19 cellular contexts compared by ENCODE assay signal in genomic region chr20:17872434-17872833, GRCh38.
DNase-seq lines count a peak whose midpoint lies in the region; ATAC-seq and TF ChIP-seq lines count a peak whose summit lies in the region.
"Had no signal": no experiment of that assay in that cellular context is flagged by ENCODE, and none has a peak within 500 bp of the region (broad histone marks: within the 10 kb centered on the region; RNA-seq: fewer than 3 reads in every experiment).

No MANE protein-coding gene starts in this region.

- H3K79me2 ChIP-seq in OCI-LY7 (ENCODE audit: insufficient read depth, low read depth, low read length) = no peaks in the 10 kb centered on the region

- no peak for DNase-seq in activated CD8-positive, alpha-beta memory T cell treated with anti-CD3 and anti-CD28 coated beads, Interleukin-2, amount 10 ng/mL, durations not matched to agents 7 days and 5 days
- DNase-seq in activated CD8-positive, alpha-beta memory T cell treated with anti-CD3 and anti-CD28 coated beads, Interleukin-2, amount 50 U/mL, for 4 hours = no peak
- DNase-seq in OCI-LY7 (ENCODE audit: low spot score) (no peak), endodermal cell (peak; percentile 63), stomach (no peak), left lung (no peak), ecto neural progenitor cell (ENCODE audit: low spot score) (no peak)
- DNase-seq in stimulated activated CD4-positive, alpha-beta T cell treated with anti-CD3 and anti-CD28 coated beads, Interleukin-4, amount 100 ng/mL, for 4 hours = no peak
- DNase-seq: dorsolateral prefrontal cortex, H7, hypothalamus, islet precursor cell, lower lobe of right lung, NCI-H1436 treated with DMSO at 0.1 percent for 48 hours, nucleus accumbens, SHP77, SW 1271 had no signal

- peaks cover 11% of the 10 kb centered on the region for H3K4me1 ChIP-seq in OCI-LY7 (ENCODE audit: insufficient read depth, low read length, poor library complexity, severe bottlenecking)
- H3K4me1 ChIP-seq in endodermal cell (ENCODE audit: control insufficient read depth, insufficient read depth, low read length) = peaks cover 5% of the 10 kb centered on the region
- H3K4me1 ChIP-seq in stomach = peaks cover 32 to 67% (median 50%) of the 10 kb centered on the region in 4 donors
- peaks cover 30% of the 10 kb centered on the region in 2 donors for H3K4me1 ChIP-seq in left lung

- TF ChIP-seq CTCF in OCI-LY7 (conservative IDR thresholded peaks at IDR 0.05; ENCODE audit: low read length) = no peak
- TF ChIP-seq CTCF in endodermal cell (conservative IDR thresholded peaks at IDR 0.05) = no peak
- no peak for TF ChIP-seq CTCF in stomach (IDR thresholded peaks at IDR 0.05)
- no peak for TF ChIP-seq CTCF in left lung (IDR thresholded peaks at IDR 0.05)

- H3K9me3 Mint-ChIP-seq in activated CD8-positive, alpha-beta memory T cell treated with anti-CD3 and anti-CD28 coated beads, Interleukin-2, amount 10 ng/mL, durations not matched to agents 7 days and 5 days (ENCODE audit: low read depth) = no peaks in the 10 kb centered on the region
- no peaks in the 10 kb centered on the region for H3K9me3 Mint-ChIP-seq in endodermal cell

- no peaks in the 10 kb centered on the region for H4K20me1 ChIP-seq in OCI-LY7 (ENCODE audit: insufficient read depth, low read length)

- peaks cover 37% of the 10 kb centered on the region for H3K27me3 Mint-ChIP-seq in activated CD8-positive, alpha-beta memory T cell treated with anti-CD3 and anti-CD28 coated beads, Interleukin-2, amount 10 ng/mL, durations not matched to agents 7 days and 5 days
- no peaks in the 10 kb centered on the region for H3K27me3 Mint-ChIP-seq in endodermal cell (ENCODE audit: insufficient read depth)

- CTCF ChIA-PET in activated CD8-positive, alpha-beta memory T cell treated with anti-CD3 and anti-CD28 coated beads, Interleukin-2, amount 10 ng/mL, durations not matched to agents 7 days and 5 days (lab: Charles Lee) = interaction anchor here (1.1 kb wide), 1 partner anchor 190 kb away, joined by 3 read pairs; the partner anchor contains the start of gene RRBP1
- CTCF ChIA-PET in OCI-LY7 (lab: Charles Lee; ENCODE audit: unreplicated experiment) = no interaction called here

- no TSS peak for BruUV-seq in OCI-LY7 (replicated peaks; lab: Mats Ljungman, UMichigan)

- no peak for TF ChIP-seq POLR2A in stomach (IDR thresholded peaks at IDR 0.05)

- peaks cover 16% of the 10 kb centered on the region for H3K4me1 Mint-ChIP-seq in activated CD8-positive, alpha-beta memory T cell treated with anti-CD3 and anti-CD28 coated beads, Interleukin-2, amount 10 ng/mL, durations not matched to agents 7 days and 5 days
- H3K4me1 Mint-ChIP-seq in endodermal cell = peaks cover 41% of the 10 kb centered on the region

- POLR2A ChIA-PET in OCI-LY7 (lab: Charles Lee) = interaction anchor here (0.7 to 1.7 kb wide), 3 partner anchors 15 to 228 kb away, joined by 3 to 5 read pairs (median 4); no protein-coding TSS in a partner anchor

- H3K9me3 ChIP-seq in OCI-LY7 (ENCODE audit: low read length) = no peaks in the 10 kb centered on the region
- H3K9me3 ChIP-seq in endodermal cell (ENCODE audit: control insufficient read depth, low read length) = no peaks in the 10 kb centered on the region
- H3K9me3 ChIP-seq in stomach = no peaks in the 10 kb centered on the region
- H3K9me3 ChIP-seq in left lung = no peaks in the 10 kb centered on the region
- H3K9me3 ChIP-seq: lower lobe of right lung, thoracic aorta had no signal

- peak overlapping the region; percentile 12; the same call in 1 of the 2 replicates for H3K4me2 ChIP-seq in OCI-LY7 (ENCODE audit: low read length)

- H3K27me3 ChIP-seq in endodermal cell (ENCODE audit: control insufficient read depth, insufficient read depth, low read length, poor library complexity, severe bottlenecking) = no peaks in the 10 kb centered on the region
- H3K27me3 ChIP-seq in stomach = no peaks in the 10 kb centered on the region
- no peaks in the 10 kb centered on the region for H3K27me3 ChIP-seq in left lung

- peak; percentile 27 for ATAC-seq in activated CD8-positive, alpha-beta memory T cell treated with anti-CD3 and anti-CD28 coated beads, Interleukin-2, amount 10 ng/mL, durations not matched to agents 7 days and 5 days
- ATAC-seq in left lung = no peak
- ATAC-seq: lower lobe of right lung had no signal

- 83 to 86% methylated on average over 5 to 13 of the region's 13 CpGs for WGBS in endodermal cell (ENCODE audit: insufficient coverage in 1 of 2, insufficient read length in 1 of 2), 2 experiments
- WGBS in stomach, 5 donors = 68 to 75% (median 71%) methylated on average over 12 to 13 of the region's 13 CpGs

- H3K4me3 Mint-ChIP-seq in activated CD8-positive, alpha-beta memory T cell treated with anti-CD3 and anti-CD28 coated beads, Interleukin-2, amount 10 ng/mL, durations not matched to agents 7 days and 5 days = no peak overlapping the region
- no peak overlapping the region for H3K4me3 Mint-ChIP-seq in endodermal cell

- no peaks in the 10 kb centered on the region for H3K36me3 Mint-ChIP-seq in activated CD8-positive, alpha-beta memory T cell treated with anti-CD3 and anti-CD28 coated beads, Interleukin-2, amount 10 ng/mL, durations not matched to agents 7 days and 5 days
- no peaks in the 10 kb centered on the region for H3K36me3 Mint-ChIP-seq in endodermal cell (ENCODE audit: low read depth)

- H3K4me3 ChIP-seq in OCI-LY7 (ENCODE audit: low read depth, low read length, poor library complexity, severe bottlenecking) (no peak overlapping the region), endodermal cell (ENCODE audit: low read length) (no peak overlapping the region), stomach (no peak overlapping the region), left lung (no peak overlapping the region)
- H3K4me3 ChIP-seq: dorsolateral prefrontal cortex, lower lobe of right lung, thoracic aorta had no signal

- no peaks in the 10 kb centered on the region for H3K9me2 ChIP-seq in OCI-LY7 (ENCODE audit: insufficient read depth, low read length)

- no peak overlapping the region for H3K27ac Mint-ChIP-seq in activated CD8-positive, alpha-beta memory T cell treated with anti-CD3 and anti-CD28 coated beads, Interleukin-2, amount 10 ng/mL, durations not matched to agents 7 days and 5 days
- H3K27ac Mint-ChIP-seq in endodermal cell = peak overlapping the region; percentile 20

- no peak for TF ChIP-seq EP300 in stomach (IDR thresholded peaks at IDR 0.05)

- intact Hi-C loops in OCI-LY7 (cut with micrococcal nuclease; ENCODE audit: unreplicated experiment) = no loop called here
- intact Hi-C loops in stomach (cut with DNase I; ENCODE audit: low total_unique reads) = no loop called here
- intact Hi-C loops in left lung (cut with DNase I) = no loop called here

- H3K36me3 ChIP-seq in OCI-LY7 (ENCODE audit: insufficient read depth, low read length) (no peaks in the 10 kb centered on the region), endodermal cell (ENCODE audit: control insufficient read depth, insufficient read depth, low read length) (no peaks in the 10 kb centered on the region), stomach (no peaks in the 10 kb centered on the region), left lung (no peaks in the 10 kb centered on the region)
- H3K36me3 ChIP-seq: lower lobe of right lung, thoracic aorta had no signal

- H3K9ac ChIP-seq in endodermal cell (ENCODE audit: extremely low read depth, low read length, poor library complexity, severe bottlenecking) = no peak overlapping the region

- peak overlapping the region; percentile 80; the same call in 1 of the 2 replicates for H2AFZ ChIP-seq in OCI-LY7 (ENCODE audit: low read length)

- H3K27ac ChIP-seq in OCI-LY7 (ENCODE audit: low read depth, low read length, poor library complexity, severe bottlenecking) = no peak overlapping the region
- no peak overlapping the region for H3K27ac ChIP-seq in endodermal cell (ENCODE audit: low read depth, low read length)
- H3K27ac ChIP-seq in stomach = peak overlapping the region in 3 of 5 donors; percentile 73 to 88 (median 85)
- H3K27ac ChIP-seq in left lung = no peak overlapping the region
- H3K27ac ChIP-seq: C4-2B, dorsolateral prefrontal cortex, lower lobe of right lung, thoracic aorta had no signal

Comparison
In these comparisons a context has a peak if more than half of its experiments do, and no peak if none do; other contexts are left out.
1. H3K27ac ChIP-seq: peak in stomach (3 of 5); none in OCI-LY7 (single experiment), endodermal cell (single experiment) and left lung (0 of 2).